In genomic region chr5:930853-931252, GRCh38 we compare ENCODE assay signal across 24 cellular contexts. TPM values are rescaled to one million over a fixed set of nuclear protein-coding genes. Genes with fewer than 3 reads are reported as not detected.
DNase-seq lines count a peak whose midpoint lies in the region; ATAC-seq and TF ChIP-seq lines count a peak whose summit lies in the region.
"Had no signal": no experiment of that assay in that cellular context is flagged by ENCODE, and none has a peak within 500 bp of the region (broad histone marks: within the 10 kb centered on the region; RNA-seq: fewer than 3 reads in every experiment).

No MANE protein-coding gene starts in this region.

- no peaks in the 10 kb centered on the region for H3K27me3 ChIP-seq in CD4-positive, CD25-positive, alpha-beta regulatory T cell (ENCODE audit: control insufficient read depth, insufficient read depth, low read length)
- H3K27me3 ChIP-seq in CD8-positive, alpha-beta memory T cell (ENCODE audit: insufficient read depth, low read length, poor library complexity, severe bottlenecking), result peaks cover 7% of the 10 kb centered on the region

- H3K27ac Mint-ChIP-seq in CD4-positive, CD25-positive, alpha-beta regulatory T cell, result peak overlapping the region in 2 of 3 donors; percentile 31 to 57
- H3K27ac Mint-ChIP-seq in CD8-positive, alpha-beta memory T cell, result peak overlapping the region in 1 of 8 donors; percentile 76
- H3K27ac Mint-ChIP-seq: B cell had no signal

- H3K4me3 Mint-ChIP-seq in CD4-positive, CD25-positive, alpha-beta regulatory T cell, result no peak overlapping the region
- no peak overlapping the region for H3K4me3 Mint-ChIP-seq in CD8-positive, alpha-beta memory T cell
- H3K4me3 Mint-ChIP-seq: B cell, CD14-positive monocyte had no signal

- peaks cover 6% of the 10 kb centered on the region for H3K4me1 ChIP-seq in CD4-positive, CD25-positive, alpha-beta regulatory T cell (ENCODE audit: control insufficient read depth, insufficient read depth, low read length, poor library complexity, severe bottlenecking)
- H3K4me1 ChIP-seq in HEK293 (ENCODE audit: control insufficient read depth, insufficient read depth, low read length), result no peaks in the 10 kb centered on the region
- no peaks in the 10 kb centered on the region for H3K4me1 ChIP-seq in CD8-positive, alpha-beta memory T cell (ENCODE audit: insufficient read depth, low read length)
- H3K4me1 ChIP-seq: A549 had no signal

- no peaks in the 10 kb centered on the region for H3K36me3 Mint-ChIP-seq in CD4-positive, CD25-positive, alpha-beta regulatory T cell
- no peaks in the 10 kb centered on the region for H3K36me3 Mint-ChIP-seq in CD8-positive, alpha-beta memory T cell

- no peak for TF ChIP-seq CTCF in HEK293 (tag by site-specific recombination; IDR thresholded peaks at IDR 0.05)

- no peaks in the 10 kb centered on the region for H3K9me3 ChIP-seq in CD4-positive, CD25-positive, alpha-beta regulatory T cell (ENCODE audit: control insufficient read depth in 2 of 2, low read length in 2 of 2)
- H3K9me3 ChIP-seq in HEK293 (ENCODE audit: control insufficient read depth, insufficient read depth, low read depth, low read length), result no peaks in the 10 kb centered on the region; the same call in 1 of the 2 replicates
- no peaks in the 10 kb centered on the region for H3K9me3 ChIP-seq in CD8-positive, alpha-beta memory T cell (ENCODE audit: low read length)
- H3K9me3 ChIP-seq: A549 had no signal

- H3K27me3 Mint-ChIP-seq in CD4-positive, CD25-positive, alpha-beta regulatory T cell, result peaks cover 24% of the 10 kb centered on the region
- peaks cover 17 to 40% of the 10 kb centered on the region in 2 donors for H3K27me3 Mint-ChIP-seq in CD8-positive, alpha-beta memory T cell

- H3K4me1 Mint-ChIP-seq in CD4-positive, CD25-positive, alpha-beta regulatory T cell, result peaks cover 0 to 8% (median under 1%) of the 10 kb centered on the region in 4 donors
- peaks cover 0 to 7% (median 5%) of the 10 kb centered on the region in 3 donors for H3K4me1 Mint-ChIP-seq in CD8-positive, alpha-beta memory T cell

- intact Hi-C loops in left colon (cut with DNase I, micrococcal nuclease), result no loop called here

- CTCF ChIA-PET in HEK293 (lab: Yijun Ruan, JAX), result interaction anchor here (0.5 to 4.6 kb wide), 5 partner anchors 9 to 243 kb away, joined by 3 to 31 read pairs (median 6); no protein-coding TSS in a partner anchor
- CTCF ChIA-PET in CD8-positive, alpha-beta memory T cell (lab: Charles Lee), result no interaction called here

- no peak overlapping the region for H3K27ac ChIP-seq in CD4-positive, CD25-positive, alpha-beta regulatory T cell (ENCODE audit: insufficient read depth, low read length, poor library complexity, severe bottlenecking)
- H3K27ac ChIP-seq in HEK293 (ENCODE audit: extremely low read depth, low read depth, low read length), result no peak overlapping the region
- no peak overlapping the region for H3K27ac ChIP-seq in CD8-positive, alpha-beta memory T cell (ENCODE audit: low read depth, low read length)
- H3K27ac ChIP-seq: A549 had no signal

- POLR2A ChIA-PET in HEK293 (lab: Yijun Ruan, JAX), result no interaction called here
- POLR2A ChIA-PET in CD8-positive, alpha-beta memory T cell (lab: Charles Lee), result no interaction called here

- no peaks in the 10 kb centered on the region for H3K9me3 Mint-ChIP-seq in CD4-positive, CD25-positive, alpha-beta regulatory T cell
- H3K9me3 Mint-ChIP-seq in CD8-positive, alpha-beta memory T cell, result no peaks in the 10 kb centered on the region

- ATAC-seq in CD4-positive, CD25-positive, alpha-beta regulatory T cell (ENCODE audit: low read depth in 2 of 2), result no peak
- peak; percentile 82 for ATAC-seq in left colon
- ATAC-seq in GM19035 (IDR thresholded peaks at IDR 0.05; ENCODE audit: unreplicated experiment), result no peak
- ATAC-seq: A549, GM12878, HCT116 had no signal

- H3K36me3 ChIP-seq in CD4-positive, CD25-positive, alpha-beta regulatory T cell (ENCODE audit: control insufficient read depth, insufficient read depth, low read length), result no peaks in the 10 kb centered on the region
- peaks cover 0 to 2% of the 10 kb centered on the region in 2 experiments; a peak in 1 of 3 replicates for H3K36me3 ChIP-seq in HEK293 (ENCODE audit: control insufficient read depth in 2 of 2, insufficient read depth in 1 of 2, low read length in 2 of 2)
- no peaks in the 10 kb centered on the region for H3K36me3 ChIP-seq in CD8-positive, alpha-beta memory T cell (ENCODE audit: insufficient read depth, low read length)

- no peak for DNase-seq in CD4-positive, CD25-positive, alpha-beta regulatory T cell
- peak; percentile 36 for DNase-seq in SK-MEL-5 (ENCODE audit: low read depth, low spot score)
- no peak for DNase-seq in left colon
- DNase-seq in NCI-H1694 treated with DMSO at 0.1 percent for 48 hours (lab: John Stamatoyannopoulos, UW), result no peak
- DNase-seq in CD8-positive, alpha-beta memory T cell, result no peak
- DNase-seq in hypothalamus (lab: John Stamatoyannopoulos, UW), result no peak
- DNase-seq: COR-L47, DMS 273 treated with DMSO at 0.1 percent for 48 hours, DND-41, GOT3, Karpas-422, NCI-H1694, NCI-H446, NCI-H526, OCI-M1, RPMI8226, SHP77 treated with DMSO at 0.1 percent for 48 hours had no signal

- no peak overlapping the region for H3K4me3 ChIP-seq in CD4-positive, CD25-positive, alpha-beta regulatory T cell (ENCODE audit: low read depth, low read length)
- no peak overlapping the region for H3K4me3 ChIP-seq in HEK293 (ENCODE audit: low read depth, low read length)
- no peak overlapping the region for H3K4me3 ChIP-seq in CD8-positive, alpha-beta memory T cell (ENCODE audit: low read length)
- H3K4me3 ChIP-seq: A549, GM12878 had no signal

- in situ Hi-C loops in SK-MEL-5 (cut with HindIII; ENCODE audit: low pct_unique_long_range_greater_than_20kb, low sequenced_read_pairs), result loop anchor here (25.0 kb wide), 1 partner anchor 231 kb away; no protein-coding TSS in a partner anchor

TF ChIP-seq in HEK293, 187 proteins besides CTCF, POLR2A, EP300 and RAD21:
- no peak for TF ChIP-seq ZNF747 (tag by site-specific recombination; IDR thresholded peaks at IDR 0.05)
- no peak for TF ChIP-seq ZNF776 (tag by site-specific recombination; IDR thresholded peaks at IDR 0.05; ENCODE audit: borderline replicate concordance)
- TF ChIP-seq ZNF133 (tag by site-specific recombination; IDR thresholded peaks at IDR 0.05), result no peak
- peak; percentile 90 for TF ChIP-seq KLF1 (tag by site-specific recombination; IDR thresholded peaks at IDR 0.05)
- no peak for TF ChIP-seq PRDM4 (tag by site-specific recombination; IDR thresholded peaks at IDR 0.05)

RNA-seq across cellular contexts. Expression of gene TRIP13, which starts 38.2 kb away (rescaled TPM):
- total RNA-seq in CD4-positive, CD25-positive, alpha-beta regulatory T cell, result 1.2 TPM
- polyA plus RNA-seq in CD4-positive, CD25-positive, alpha-beta regulatory T cell, result 1 to 10 TPM; 1.1 to 1.7 (median 1.3) TPM
- 43.7 and 47.0 TPM in 2 replicates for total RNA-seq in SK-MEL-5 (2014; rRNA removed; shearing (Covaris generic))
- 42.7 and 47.1 TPM in 2 replicates for polyA plus RNA-seq in SK-MEL-5 (2015; cell fraction: cytosol; rRNA removed)
- 58.4 and 67.5 TPM in 2 replicates for polyA plus RNA-seq in SK-MEL-5 (2015; cell fraction: nucleus; rRNA removed)
- total RNA-seq in left colon, result 1 to 10 TPM; 2.1 to 4.3 TPM
- total RNA-seq in CD8-positive, alpha-beta memory T cell, result 10 to 100 TPM; 37.5 to 40.7 TPM
- polyA plus RNA-seq in CD8-positive, alpha-beta memory T cell, result 0.12 TPM

RNA-seq across cellular contexts. Expression of gene BRD9, which starts 38.3 kb away (rescaled TPM):
- 139 TPM for total RNA-seq in CD4-positive, CD25-positive, alpha-beta regulatory T cell
- polyA plus RNA-seq in CD4-positive, CD25-positive, alpha-beta regulatory T cell, result 10 to 100 TPM in 3 of 4 donors, 1 to 10 TPM in 1; 9.7 to 15.9 (median 12.0) TPM
- total RNA-seq in SK-MEL-5 (2014; rRNA removed; shearing (Covaris generic)), result 43.1 and 44.2 TPM in 2 replicates
- polyA plus RNA-seq in SK-MEL-5 (2015; cell fraction: cytosol; rRNA removed), result 44.3 and 58.3 TPM in 2 replicates
- 401 and 461 TPM in 2 replicates for polyA plus RNA-seq in SK-MEL-5 (2015; cell fraction: nucleus; rRNA removed)
- total RNA-seq in left colon, result 10 to 100 TPM; 27.6 to 42.9 TPM
- total RNA-seq in CD8-positive, alpha-beta memory T cell, result 10 to 100 TPM; 52.6 to 53.8 TPM
- 18.9 TPM for polyA plus RNA-seq in CD8-positive, alpha-beta memory T cell
